ENCODE assay signal across 9 cellular contexts in genomic region chr2:12005886-12006681, GRCh38.
DNase-seq lines count a peak whose midpoint lies in the region; FAIRE-seq and TF ChIP-seq lines count a peak whose summit lies in the region.
"Had no signal": no experiment of that assay in that cellular context is flagged by ENCODE, and none has a peak within 500 bp of the region (broad histone marks: within the 10 kb centered on the region; RNA-seq: fewer than 3 reads in every experiment).

No MANE protein-coding gene starts in this region.

- no peak overlapping the region for H2AFZ ChIP-seq in endothelial cell of umbilical vein (ENCODE audit: low read depth, low read length)

- TF ChIP-seq POLR2A in NB4 (IDR thresholded peaks at IDR 0.05; ENCODE audit: extremely low read depth, insufficient read length) (no peak), endothelial cell of umbilical vein (IDR thresholded peaks at IDR 0.05; ENCODE audit: low read depth, low read length) (no peak), suprapubic skin (IDR thresholded peaks at IDR 0.05) (no peak)

- H3K79me2 ChIP-seq in endothelial cell of umbilical vein (ENCODE audit: control insufficient read depth, insufficient read depth, low read length): no peaks in the 10 kb centered on the region

- no TSS peak for BruUV-seq in endothelial cell of umbilical vein (replicated peaks; lab: Mats Ljungman, UMichigan)

- H3K27me3 ChIP-seq in endothelial cell of umbilical vein (ENCODE audit: control insufficient read depth in 2 of 2, insufficient read depth in 2 of 2, low read length in 2 of 2): no peaks in the 10 kb centered on the region
- H3K27me3 ChIP-seq in suprapubic skin: no peaks in the 10 kb centered on the region

- TF ChIP-seq CTCF in GM13976 (IDR thresholded peaks at IDR 0.05; ENCODE audit: borderline replicate concordance, control extremely low read depth, extremely low read depth, insufficient read depth, missing control alignments) (no peak), NB4 (IDR thresholded peaks at IDR 0.05; ENCODE audit: low read depth, low read length) (no peak), endothelial cell of umbilical vein (IDR thresholded peaks at IDR 0.05; ENCODE audit: extremely low read depth in 1 of 2, insufficient read depth in 1 of 2, low read depth in 1 of 2, low read length in 2 of 2) (no peak), suprapubic skin (IDR thresholded peaks at IDR 0.05) (no peak)

- H4K20me1 ChIP-seq in endothelial cell of umbilical vein (replicated peaks; ENCODE audit: control insufficient read depth, extremely low read depth, insufficient read depth, low read length): no peaks in the 10 kb centered on the region

- FAIRE-seq in endothelial cell of umbilical vein (lab: Jason Lieb, UNC): peak; percentile 71

- H3K4me3 ChIP-seq in NB4 (ENCODE audit: low read depth, low read length) (no peak overlapping the region), endothelial cell of umbilical vein (replicated peaks in 1 of 3; ENCODE audit: insufficient read depth in 1 of 3, low read depth in 1 of 3, low read length in 3 of 3) (no peak overlapping the region), suprapubic skin (no peak overlapping the region)
- H3K4me3 ChIP-seq: skin epidermis had no signal

- WGBS in suprapubic skin: 34% methylated on average over 8 of the region's 8 CpGs

- H3K9me1 ChIP-seq in endothelial cell of umbilical vein (replicated peaks; ENCODE audit: control insufficient read depth, extremely low read depth, insufficient read depth, low read length): no peaks in the 10 kb centered on the region

- H3K9me3 ChIP-seq in endothelial cell of umbilical vein (replicated peaks; ENCODE audit: control insufficient read depth, insufficient read depth, low read length): no peaks in the 10 kb centered on the region
- H3K9me3 ChIP-seq in suprapubic skin: no peaks in the 10 kb centered on the region

- H3K4me1 ChIP-seq in endothelial cell of umbilical vein (ENCODE audit: control insufficient read depth, extremely low read depth, insufficient read depth, low read length): peaks cover 27% of the 10 kb centered on the region
- H3K4me1 ChIP-seq in suprapubic skin: peaks cover 8% of the 10 kb centered on the region

- POLR2A ChIA-PET in endothelial cell of umbilical vein (lab: Charles Lee): no interaction called here

- H3K27ac ChIP-seq in endothelial cell of umbilical vein (ENCODE audit: insufficient read depth, low read depth, low read length) (peak overlapping the region; percentile 4), suprapubic skin (no peak overlapping the region)
- H3K27ac ChIP-seq: skin epidermis had no signal

- intact Hi-C loops in endothelial cell of umbilical vein (cut with micrococcal nuclease): loop anchor here (5.0 kb wide), 2 partner anchors 151 to 711 kb away; partner anchors contain the start of gene TRIB2

- no peak overlapping the region for H3K4me2 ChIP-seq in endothelial cell of umbilical vein (ENCODE audit: insufficient read depth, low read length)

- H3K36me3 ChIP-seq in endothelial cell of umbilical vein (ENCODE audit: control insufficient read depth in 2 of 2, extremely low read depth in 1 of 2, insufficient read depth in 2 of 2, low read length in 2 of 2) (no peaks in the 10 kb centered on the region), suprapubic skin (no peaks in the 10 kb centered on the region)

- CTCF ChIA-PET in endothelial cell of umbilical vein (lab: Charles Lee): interaction anchor here (0.7 to 2.1 kb wide), 10 partner anchors 8 to 1001 kb away, joined by 3 to 7 read pairs (median 4); partner anchors contain the start of gene TRIB2

- no peak for TF ChIP-seq EP300 in suprapubic skin (IDR thresholded peaks at IDR 0.05)

- DNase-seq in GM13976 (ENCODE audit: low spot score) (peak; percentile 46), H4 (ENCODE audit: low spot score) (peak; percentile 28), NB4 (ENCODE audit: low read depth) (peak; percentile 39), endothelial cell of umbilical vein (ENCODE audit: low read depth, low spot score) (peak; percentile 51), D341Med (ENCODE audit: low spot score) (no peak), suprapubic skin (ENCODE audit: low spot score in 2 of 2) (no peak)
- DNase-seq in activated CD4-positive, alpha-beta T cell treated with anti-CD3 and anti-CD28 coated beads, Interleukin-2, amount 50 U/mL, for 48 hours: peak; percentile 69 to 77
- DNase-seq in stimulated activated CD4-positive, alpha-beta T cell treated with anti-CD3 and anti-CD28 coated beads, Interleukin-15, amount 100 ng/mL, for 48 hours (ENCODE audit: low read depth in 2 of 2): peak; percentile 54 to 61

- no peak overlapping the region for H3K9ac ChIP-seq in endothelial cell of umbilical vein (replicated peaks; ENCODE audit: extremely low read depth, insufficient read depth, low read length)

- in situ Hi-C loops in GM13976 (cut with MboI; ENCODE audit: low sequenced_read_pairs, unreplicated experiment): no loop called here

- dilution Hi-C loops in endothelial cell of umbilical vein (cut with MboI; ENCODE audit: extremely low pct_ligation_motif_present, low sequenced_read_pairs): no loop called here

TF ChIP-seq in endothelial cell of umbilical vein, 7 proteins besides CTCF, POLR2A, EP300 and RAD21:
- TF ChIP-seq FOS (IDR thresholded peaks at IDR 0.05; ENCODE audit: borderline replicate concordance, insufficient read depth, low read length) (no peak), EZH2 (IDR thresholded peaks at IDR 0.05; ENCODE audit: borderline replicate concordance, low read depth, low read length, severe bottlenecking) (no peak), POLR2AphosphoS5 (IDR thresholded peaks at IDR 0.05; ENCODE audit: insufficient read depth, low read depth, low read length) (no peak), JUN (IDR thresholded peaks at IDR 0.05; ENCODE audit: borderline replicate concordance, insufficient read depth, insufficient read length, low read depth) (no peak), GATA2 (IDR thresholded peaks at IDR 0.05; ENCODE audit: insufficient read depth, insufficient read length, low read depth, low read length) (no peak), MYC (IDR thresholded peaks at IDR 0.05; ENCODE audit: low read depth, low read length) (no peak)
- TF ChIP-seq, protein P1, sequence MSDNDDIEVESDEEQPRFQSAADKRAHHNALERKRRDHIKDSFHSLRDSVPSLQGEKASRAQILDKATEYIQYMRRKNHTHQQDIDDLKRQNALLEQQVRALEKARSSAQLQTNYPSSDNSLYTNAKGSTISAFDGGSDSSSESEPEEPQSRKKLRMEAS (IDR thresholded peaks at IDR 0.05; ENCODE audit: insufficient read depth, insufficient read length): no peak

Comparison
In these comparisons a context has a peak if more than half of its experiments do, and no peak if none do; other contexts are left out.
1. DNase-seq: peak in GM13976 (single experiment), H4 (single experiment), NB4 (single experiment), activated CD4-positive, alpha-beta T cell treated with anti-CD3 and anti-CD28 coated beads, Interleukin-2, amount 50 U/mL, for 48 hours (2 of 2), endothelial cell of umbilical vein (single experiment) and stimulated activated CD4-positive, alpha-beta T cell treated with anti-CD3 and anti-CD28 coated beads, Interleukin-15, amount 100 ng/mL, for 48 hours (2 of 2); none in D341Med (single experiment) and suprapubic skin (0 of 2).